8 cellular contexts compared by ENCODE assay signal in genomic region chr12:47705239-47705570, GRCh38. TPM values are rescaled to one million over a fixed set of nuclear protein-coding genes. Genes with fewer than 3 reads are reported as not detected.
DNase-seq lines count a peak whose midpoint lies in the region; ATAC-seq and TF ChIP-seq lines count a peak whose summit lies in the region.

No MANE protein-coding gene starts in this region.

- no peaks in the 10 kb centered on the region for H3K9me3 Mint-ChIP-seq in activated CD8-positive, alpha-beta T cell treated with anti-CD3 and anti-CD28 coated beads for 36 hours
- peaks cover 0 to 2% of the 10 kb centered on the region in 2 donors for H3K9me3 Mint-ChIP-seq in stimulated activated naive B cell treated with anti-CD40 and anti-IgM and Interleukin-4, amounts not matched to agents 10 μg/mL and 1 μg/mL and 100 μg/mL, for 72 hours

- intact Hi-C loops in activated CD8-positive, alpha-beta T cell treated with anti-CD3 and anti-CD28 coated beads for 36 hours (cut with micrococcal nuclease), result loop anchor here (5.0 kb wide), 1 partner anchor 62 kb away; no protein-coding TSS in a partner anchor

- no peaks in the 10 kb centered on the region for H3K27me3 Mint-ChIP-seq in activated CD8-positive, alpha-beta T cell treated with anti-CD3 and anti-CD28 coated beads for 36 hours
- H3K27me3 Mint-ChIP-seq in stimulated activated naive B cell treated with anti-CD40 and anti-IgM and Interleukin-4, amounts not matched to agents 10 μg/mL and 1 μg/mL and 100 μg/mL, for 72 hours, result no peaks in the 10 kb centered on the region

- H3K36me3 Mint-ChIP-seq in activated CD8-positive, alpha-beta T cell treated with anti-CD3 and anti-CD28 coated beads for 36 hours (ENCODE audit: low read depth), result peaks cover 12% of the 10 kb centered on the region
- H3K36me3 Mint-ChIP-seq in stimulated activated naive B cell treated with anti-CD40 and anti-IgM and Interleukin-4, amounts not matched to agents 10 μg/mL and 1 μg/mL and 100 μg/mL, for 72 hours, result peaks cover 22 to 33% of the 10 kb centered on the region in 2 donors

- peaks cover 49% of the 10 kb centered on the region for H3K4me1 Mint-ChIP-seq in activated CD8-positive, alpha-beta T cell treated with anti-CD3 and anti-CD28 coated beads for 36 hours (ENCODE audit: low read depth)
- H3K4me1 Mint-ChIP-seq in stimulated activated naive B cell treated with anti-CD40 and anti-IgM and Interleukin-4, amounts not matched to agents 10 μg/mL and 1 μg/mL and 100 μg/mL, for 72 hours, result peaks cover 40 to 70% of the 10 kb centered on the region in 2 donors

- ATAC-seq in activated CD8-positive, alpha-beta T cell treated with anti-CD3 and anti-CD28 coated beads for 36 hours, result no peak
- ATAC-seq in stimulated activated naive B cell treated with anti-CD40 and anti-IgM and Interleukin-4, amounts not matched to agents 10 μg/mL and 1 μg/mL and 100 μg/mL, for 72 hours (replicated peaks), result no peak
- ATAC-seq in HG02973 (IDR thresholded peaks at IDR 0.05; ENCODE audit: unreplicated experiment), result no peak

- DNase-seq in HFF-Myc (ENCODE audit: extremely low read depth, low read depth) (no peak), SKM-1 treated with dmso at 0.1 percent for 144 hours (lab: John Stamatoyannopoulos, UW; ENCODE audit: unreplicated experiment) (no peak), NCI-H187 (lab: John Stamatoyannopoulos, UW) (no peak), NK-92 (lab: John Stamatoyannopoulos, UW; ENCODE audit: unreplicated experiment) (no peak)
- no peak for DNase-seq in activated CD8-positive, alpha-beta T cell treated with anti-CD3 and anti-CD28 coated beads for 36 hours
- no peak for DNase-seq in stimulated activated naive B cell treated with anti-CD40 and anti-IgM and Interleukin-4, amounts not matched to agents 10 μg/mL and 1 μg/mL and 100 μg/mL, for 72 hours

- H3K27ac Mint-ChIP-seq in activated CD8-positive, alpha-beta T cell treated with anti-CD3 and anti-CD28 coated beads for 36 hours, result peak overlapping the region; percentile 97
- peak overlapping the region; percentile 100 for H3K27ac Mint-ChIP-seq in stimulated activated naive B cell treated with anti-CD40 and anti-IgM and Interleukin-4, amounts not matched to agents 10 μg/mL and 1 μg/mL and 100 μg/mL, for 72 hours

- POLR2A ChIA-PET in activated CD8-positive, alpha-beta T cell treated with anti-CD3 and anti-CD28 coated beads for 36 hours (lab: Charles Lee), result interaction anchor here (0.6 to 1.1 kb wide), 2 partner anchors 102 to 180 kb away, joined by 3 read pairs; no protein-coding TSS in a partner anchor

- TF ChIP-seq CTCF in HFF-Myc (IDR thresholded peaks at IDR 0.05; ENCODE audit: low read depth, low read length, missing control alignments), result no peak
- no peak for TF ChIP-seq CTCF in activated CD8-positive, alpha-beta T cell treated with anti-CD3 and anti-CD28 coated beads for 36 hours (IDR thresholded peaks at IDR 0.05)

- H3K4me3 Mint-ChIP-seq in activated CD8-positive, alpha-beta T cell treated with anti-CD3 and anti-CD28 coated beads for 36 hours, result peak overlapping the region; percentile 87
- peak overlapping the region; percentile 97 to 100 for H3K4me3 Mint-ChIP-seq in stimulated activated naive B cell treated with anti-CD40 and anti-IgM and Interleukin-4, amounts not matched to agents 10 μg/mL and 1 μg/mL and 100 μg/mL, for 72 hours

- CTCF ChIA-PET in activated CD8-positive, alpha-beta T cell treated with anti-CD3 and anti-CD28 coated beads for 36 hours (lab: Charles Lee), result interaction anchor here (0.8 to 1.8 kb wide), 4 partner anchors 10 to 68 kb away, joined by 3 to 9 read pairs (median 3); no protein-coding TSS in a partner anchor

- H3K4me3 ChIP-seq in HFF-Myc (replicated peaks; ENCODE audit: low read depth, low read length) (peak overlapping the region; percentile 62), iPS-11a (ENCODE audit: low read depth, low read length) (peak overlapping the region; percentile 80)

RNA-seq across cellular contexts. Expression of gene RPAP3, which starts 0.6 kb away (rescaled TPM):
- total RNA-seq in activated CD8-positive, alpha-beta T cell treated with anti-CD3 and anti-CD28 coated beads for 36 hours, result 10 to 100 TPM; 42.0 to 42.5 TPM

RNA-seq across cellular contexts. Expression of gene ENDOU, which starts 20.1 kb away (rescaled TPM):
- total RNA-seq in activated CD8-positive, alpha-beta T cell treated with anti-CD3 and anti-CD28 coated beads for 36 hours, result not detected

RNA-seq across cellular contexts. Expression of gene RAPGEF3, which starts 53.5 kb away (rescaled TPM):
- under 1 TPM; 0.56 to 0.58 TPM for total RNA-seq in activated CD8-positive, alpha-beta T cell treated with anti-CD3 and anti-CD28 coated beads for 36 hours
